Comparison of ENCODE assay signal across 13 cellular contexts in genomic region chr1:156692409-156692957, GRCh38. TPM values are rescaled to one million over a fixed set of nuclear protein-coding genes. Genes with fewer than 3 reads are reported as not detected.
DNase-seq lines count a peak whose midpoint lies in the region; ATAC-seq and TF ChIP-seq lines count a peak whose summit lies in the region.
"Had no signal": no experiment of that assay in that cellular context is flagged by ENCODE, and none has a peak within 500 bp of the region (broad histone marks: within the 10 kb centered on the region; RNA-seq: fewer than 3 reads in every experiment).

No MANE protein-coding gene starts in this region.

- no peaks in the 10 kb centered on the region for H3K9me3 ChIP-seq in body of pancreas

- peak; percentile 2; the same call in 2 of the 3 replicates for ATAC-seq in GM23338
- ATAC-seq in body of pancreas: peak; percentile 45
- ATAC-seq in activated naive CD8-positive, alpha-beta T cell treated with anti-CD3 and anti-CD28 coated beads, Interleukin-2, amount 50 U/mL, for 24 hours: no peak
- ATAC-seq: natural killer cell treated with Interleukin-12 subunit alpha and Interleukin-12 subunit beta and Interleukin-15 and Interleukin-18, amount 100 ng/mL, for 72 hours had no signal

- intact Hi-C loops in body of pancreas (cut with DNase I): loop anchor here (10.0 kb wide), 1 partner anchor 192 kb away; no protein-coding TSS in a partner anchor

- no peak for TF ChIP-seq POLR2A in body of pancreas (IDR thresholded peaks at IDR 0.05)

- H3K4me2 ChIP-seq in GM23338: peak overlapping the region; percentile 89

- peaks cover 36% of the 10 kb centered on the region for H3F3A ChIP-seq in GM23338 (replicated peaks; ENCODE audit: low read depth)

- no peak for TF ChIP-seq CTCF in GM23338 (conservative IDR thresholded peaks at IDR 0.05; ENCODE audit: low read depth in 2 of 2)
- no peak for TF ChIP-seq CTCF in body of pancreas (IDR thresholded peaks at IDR 0.05)
- no peak for TF ChIP-seq CTCF in neural crest cell (conservative IDR thresholded peaks at IDR 0.05)

- peak overlapping the region; percentile 96 for H3K27ac ChIP-seq in GM23338 (ENCODE audit: low read depth)
- peak overlapping the region in 1 of 4 donors; percentile 6 for H3K27ac ChIP-seq in body of pancreas

- H3K36me3 Mint-ChIP-seq in GM23338 (ENCODE audit: low read depth) (peaks cover under 1% of the 10 kb centered on the region; the same call in 2 of the 3 replicates), neural crest cell (ENCODE audit: low read depth) (peaks cover under 1% of the 10 kb centered on the region)
- H3K36me3 Mint-ChIP-seq in activated naive CD8-positive, alpha-beta T cell treated with anti-CD3 and anti-CD28 coated beads, Interleukin-2, amount 50 U/mL, for 24 hours (ENCODE audit: low read depth): no peaks in the 10 kb centered on the region
- H3K36me3 Mint-ChIP-seq: natural killer cell treated with Interleukin-12 subunit alpha and Interleukin-12 subunit beta and Interleukin-15 and Interleukin-18, amount 100 ng/mL, for 72 hours had no signal

- H3K27ac Mint-ChIP-seq in GM23338 (peak overlapping the region; percentile 85), neural crest cell (ENCODE audit: unreplicated experiment) (peak overlapping the region; percentile 46)
- H3K27ac Mint-ChIP-seq in activated naive CD8-positive, alpha-beta T cell treated with anti-CD3 and anti-CD28 coated beads, Interleukin-2, amount 50 U/mL, for 24 hours: no peak overlapping the region

- H3K4me1 Mint-ChIP-seq in GM23338 (peaks cover 66% of the 10 kb centered on the region), neural crest cell (peaks cover 72% of the 10 kb centered on the region)
- H3K4me1 Mint-ChIP-seq in activated naive CD8-positive, alpha-beta T cell treated with anti-CD3 and anti-CD28 coated beads, Interleukin-2, amount 50 U/mL, for 24 hours: peaks cover 15% of the 10 kb centered on the region

- H3K4me1 ChIP-seq in GM23338 (ENCODE audit: insufficient read depth) (peaks cover 53% of the 10 kb centered on the region), body of pancreas (peaks cover 30% of the 10 kb centered on the region)

- H3K9me2 ChIP-seq in GM23338 (ENCODE audit: insufficient read depth): no peaks in the 10 kb centered on the region

- no peak for DNase-seq in GM23338 (ENCODE audit: low spot score)
- peak in 2 of 4 donors; percentile 62 to 69 for DNase-seq in body of pancreas
- DNase-seq in neural crest cell (ENCODE audit: low read depth, low spot score): no peak
- DNase-seq in activated naive CD8-positive, alpha-beta T cell treated with anti-CD3 and anti-CD28 coated beads, Interleukin-2, amount 50 U/mL, for 24 hours: no peak
- no peak for DNase-seq in kidney glomerular epithelial cell (lab: John Stamatoyannopoulos, UW)
- no peak for DNase-seq in NCI-H82 (lab: John Stamatoyannopoulos, UW)
- DNase-seq: activated CD4-positive, CD25-positive, alpha-beta regulatory T cell; dermis blood vessel endothelial cell; hypothalamus; NCI-H1694 treated with DMSO at 0.1 percent for 48 hours; stimulated activated CD4-positive, alpha-beta T cell treated with anti-CD3 and anti-CD28 coated beads, Interleukin-4, amount 100 ng/mL, for 1 hour had no signal

- WGBS in body of pancreas, 2 donors: 15 to 16% methylated on average over 12 to 13 of the region's 13 CpGs

- no peaks in the 10 kb centered on the region for H3K79me2 ChIP-seq in GM23338 (replicated peaks; ENCODE audit: insufficient read depth)

- H3K9me3 Mint-ChIP-seq in GM23338: no peaks in the 10 kb centered on the region; the same call in 2 of the 3 replicates
- no peaks in the 10 kb centered on the region for H3K9me3 Mint-ChIP-seq in neural crest cell
- H3K9me3 Mint-ChIP-seq in activated naive CD8-positive, alpha-beta T cell treated with anti-CD3 and anti-CD28 coated beads, Interleukin-2, amount 50 U/mL, for 24 hours: no peaks in the 10 kb centered on the region
- H3K9me3 Mint-ChIP-seq: natural killer cell treated with Interleukin-12 subunit alpha and Interleukin-12 subunit beta and Interleukin-15 and Interleukin-18, amount 100 ng/mL, for 72 hours had no signal

- H3K4me3 ChIP-seq in GM23338: peak overlapping the region; percentile 51
- H3K4me3 ChIP-seq in body of pancreas: no peak overlapping the region

- H3K27me3 Mint-ChIP-seq in GM23338 (ENCODE audit: insufficient read depth, low read depth, poor library complexity) (peaks cover 22% of the 10 kb centered on the region), neural crest cell (ENCODE audit: low read depth) (peaks cover 9% of the 10 kb centered on the region)
- H3K27me3 Mint-ChIP-seq in activated naive CD8-positive, alpha-beta T cell treated with anti-CD3 and anti-CD28 coated beads, Interleukin-2, amount 50 U/mL, for 24 hours: peaks cover 68% of the 10 kb centered on the region

- H2AFZ ChIP-seq in GM23338: no peak overlapping the region

- H3K36me3 ChIP-seq in GM23338 (ENCODE audit: insufficient read depth): no peaks in the 10 kb centered on the region
- no peaks in the 10 kb centered on the region for H3K36me3 ChIP-seq in body of pancreas (replicated peaks in 1 of 2; ENCODE audit: insufficient read depth in 1 of 2, low read depth in 2 of 2)

- H3K4me3 Mint-ChIP-seq in GM23338: peak overlapping the region; percentile 55
- peak overlapping the region; percentile 86 for H3K4me3 Mint-ChIP-seq in neural crest cell
- H3K4me3 Mint-ChIP-seq in activated naive CD8-positive, alpha-beta T cell treated with anti-CD3 and anti-CD28 coated beads, Interleukin-2, amount 50 U/mL, for 24 hours: no peak overlapping the region
- H3K4me3 Mint-ChIP-seq: natural killer cell treated with Interleukin-12 subunit alpha and Interleukin-12 subunit beta and Interleukin-15 and Interleukin-18, amount 100 ng/mL, for 72 hours had no signal

- peaks cover 22% of the 10 kb centered on the region for H3K27me3 ChIP-seq in GM23338 (ENCODE audit: insufficient read depth)
- H3K27me3 ChIP-seq in body of pancreas: no peaks in the 10 kb centered on the region

- no peaks in the 10 kb centered on the region for H4K20me1 ChIP-seq in GM23338 (replicated peaks; ENCODE audit: insufficient read depth)

TF ChIP-seq in GM23338, 12 proteins besides CTCF, POLR2A, EP300 and RAD21:
- no peak for TF ChIP-seq ZNF331 (CRISPR knock-in tag; IDR thresholded peaks at IDR 0.05; ENCODE audit: low read depth)

RNA-seq across cellular contexts. Expression of gene CRABP2, which starts 12.9 kb away (rescaled TPM):
- 35.1 and 45.9 TPM in 2 replicates for total RNA-seq in GM23338 (2014; rRNA removed; shearing (Covaris generic))
- polyA plus RNA-seq in GM23338 (2016; fragmentation: Nextera tagmentation; extraction: Ambion mirVana): 137 and 138 TPM in 2 replicates
- 1 to 10 TPM in 1 of 2 donors, under 1 TPM in 1; 0.99 to 3.6 TPM for total RNA-seq in body of pancreas
- total RNA-seq in neural crest cell: 606 and 647 TPM in 2 replicates

RNA-seq across cellular contexts. Expression of gene NES, which starts 15.3 kb away (rescaled TPM):
- total RNA-seq in GM23338 (2014; rRNA removed; shearing (Covaris generic)): 85.3 and 95.9 TPM in 2 replicates
- 25.0 and 27.5 TPM in 2 replicates for polyA plus RNA-seq in GM23338 (2016; fragmentation: Nextera tagmentation; extraction: Ambion mirVana)
- total RNA-seq in body of pancreas (10 to 100 TPM in 1 of 2 donors, 1 to 10 TPM in 1; 4.2 to 12.2 TPM), neural crest cell (248 and 265 TPM in 2 replicates)
- total RNA-seq: natural killer cell treated with Interleukin-12 subunit alpha and Interleukin-12 subunit beta and Interleukin-15 and Interleukin-18, amount 100 ng/mL, for 72 hours had no signal
- polyA plus RNA-seq: CD14-positive monocyte had no signal

RNA-seq across cellular contexts. Expression of gene METTL25B, which starts 35.8 kb away (rescaled TPM):
- 12.9 and 18.3 TPM in 2 replicates for total RNA-seq in GM23338 (2014; rRNA removed; shearing (Covaris generic))
- 18.1 and 21.1 TPM in 2 replicates for polyA plus RNA-seq in GM23338 (2016; fragmentation: Nextera tagmentation; extraction: Ambion mirVana)
- total RNA-seq in body of pancreas (10 to 100 TPM; 14.5 to 68.2 TPM), neural crest cell (30.4 and 33.0 TPM in 2 replicates)

RNA-seq across cellular contexts. Expression of gene ISG20L2, which starts 36.1 kb away (rescaled TPM):
- 34.9 and 50.9 TPM in 2 replicates for total RNA-seq in GM23338 (2014; rRNA removed; shearing (Covaris generic))
- polyA plus RNA-seq in GM23338 (2016; fragmentation: Nextera tagmentation; extraction: Ambion mirVana): 22.2 and 23.1 TPM in 2 replicates
- total RNA-seq in body of pancreas (10 to 100 TPM; 11.9 to 14.3 TPM), neural crest cell (47.0 and 52.7 TPM in 2 replicates)

RNA-seq across cellular contexts. Expression of gene MRPL24, which starts 48.4 kb away (rescaled TPM):
- total RNA-seq in GM23338 (2014; rRNA removed; shearing (Covaris generic)): 18.8 and 23.8 TPM in 2 replicates
- polyA plus RNA-seq in GM23338 (2016; fragmentation: Nextera tagmentation; extraction: Ambion mirVana): 45.7 and 52.4 TPM in 2 replicates
- total RNA-seq in body of pancreas (10 to 100 TPM; 25.2 to 62.0 TPM), neural crest cell (37.3 and 49.3 TPM in 2 replicates)

Comparison
In these comparisons a context has a peak if more than half of its experiments do, and no peak if none do; other contexts are left out.
1. RNA of gene CRABP2, which starts 12.9 kb away (total RNA-seq): 606 to 647 TPM in neural crest cell; 35.1 to 45.9 TPM in GM23338 and 0.99 to 3.6 TPM in body of pancreas; every median in the first group is over 10 times any median in the second.